ENCODE assay signal across 26 cellular contexts in the genomic region with DNA sequence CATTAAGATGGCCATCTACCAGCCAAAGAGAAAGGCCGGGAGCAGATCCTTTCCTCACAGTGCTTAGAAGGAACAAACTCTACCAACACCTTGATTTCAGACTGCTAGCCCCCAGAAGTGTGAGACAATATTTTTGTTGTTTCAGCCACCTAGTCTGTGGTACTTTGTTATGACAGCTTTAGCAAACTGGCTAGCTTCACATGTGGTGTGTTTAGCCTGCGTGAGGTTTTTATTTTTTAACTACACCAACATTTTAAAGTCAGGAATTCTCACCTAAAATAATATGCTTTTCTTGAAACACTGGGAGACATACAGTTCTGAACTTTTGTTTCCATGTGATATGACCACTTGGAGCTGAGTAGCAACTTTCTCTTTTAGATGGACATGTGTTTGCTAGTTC.
"Had no signal": no experiment of that assay in that cellular context is flagged by ENCODE, and none has a peak within 500 bp of the region (broad histone marks: within the 10 kb centered on the region; RNA-seq: fewer than 3 reads in every experiment).

No MANE protein-coding gene starts in this region.

- H3K4me1 ChIP-seq: testis, thyroid gland, tibial nerve, upper lobe of left lung, upper lobe of right lung, uterus had no signal

- H3K27me3 ChIP-seq: stomach, suprapubic skin, testis, tibial artery, tibial nerve, transverse colon, upper lobe of left lung, uterus, vagina had no signal

- H3K27ac ChIP-seq: stomach, suprapubic skin, testis, thoracic aorta, thyroid gland, tibial nerve, transverse colon, upper lobe of left lung, upper lobe of right lung, uterus, vagina had no signal

- ATAC-seq: stimulated activated effector memory CD8-positive, alpha-beta T cell treated with anti-CD3 and anti-CD28 coated beads, Interleukin-12 subunit alpha, Interleukin-12 subunit beta, amount 100 ng/mL, for 72 hours; stimulated activated memory B cell treated with anti-CD40 and anti-IgM and Interleukin-4, amounts not matched to agents 10 μg/mL and 1 μg/mL and 100 μg/mL, for 72 hours; stimulated activated naive B cell treated with anti-CD40 and anti-IgM and Interleukin-4, amounts not matched to agents 10 μg/mL and 1 μg/mL and 100 μg/mL, for 72 hours; stimulated activated naive CD8-positive, alpha-beta T cell treated with anti-CD3 and anti-CD28 coated beads, Interleukin-15, amount 100 ng/mL, for 72 hours; stimulated activated naive CD8-positive, alpha-beta T cell treated with anti-CD3 and anti-CD28 coated beads, Interleukin-15, Interleukin-2, amounts not matched to agents 100 U/mL and 50 U/mL, for 24 hours; upper lobe of right lung had no signal

- H3K4me3 ChIP-seq: stomach, suprapubic skin, testis, thoracic aorta, thyroid gland, tibial artery, tibial nerve, transverse colon, upper lobe of left lung, upper lobe of right lung, uterus, vagina had no signal

- H3K9me3 ChIP-seq: stomach, suprapubic skin, testis, thoracic aorta, thyroid gland, tibial artery, tibial nerve, transverse colon, upper lobe of left lung, upper lobe of right lung, uterus, vagina had no signal

- H3K36me3 ChIP-seq: stomach, suprapubic skin, thoracic aorta, thyroid gland, tibial artery, tibial nerve, transverse colon, upper lobe of left lung, upper lobe of right lung, uterus, vagina had no signal

- DNase-seq: stimulated activated CD4-positive, alpha-beta T cell treated with anti-CD3 and anti-CD28 coated beads, Interleukin-2, amount 100 ng/mL, for 48 hours; stimulated activated CD4-positive, alpha-beta T cell treated with anti-CD3 and anti-CD28 coated beads, Interleukin-4, amount 100 ng/mL, for 1 hour; stimulated activated CD4-positive, alpha-beta T cell treated with anti-CD3 and anti-CD28 coated beads, Interleukin-4, amount 100 ng/mL, for 24 hours; stimulated activated CD4-positive, alpha-beta T cell treated with anti-CD3 and anti-CD28 coated beads, Interleukin-4, amount 100 ng/mL, for 4 hours; stimulated activated CD8-positive, alpha-beta memory T cell treated with anti-CD3 and anti-CD28 coated beads, Interleukin-4, amount 100 ng/mL, for 48 hours; stimulated activated naive B cell treated with anti-CD40 and anti-IgM and Interleukin-4, amounts not matched to agents 10 μg/mL and 1 μg/mL and 100 μg/mL, for 72 hours; stimulated activated naive CD4-positive, alpha-beta T cell; stimulated activated naive CD4-positive, alpha-beta T cell treated with Interleukin-2 at 50 U/mL for 16 hours; stimulated activated naive CD8-positive, alpha-beta T cell treated with anti-CD3 and anti-CD28 coated beads, Interleukin-15, amount 100 ng/mL, for 72 hours; stimulated activated naive CD8-positive, alpha-beta T cell treated with anti-CD3 and anti-CD28 coated beads, Interleukin-15, Interleukin-2, amounts not matched to agents 100 U/mL and 50 U/mL, for 24 hours; stomach; substantia nigra; testis; thyroid gland; tibial artery; transverse colon; trophoblast cell; upper lobe of left lung; upper lobe of right lung; uterus had no signal
